ENCODE assay signal across 1 cellular context in genomic region chr2:120423167-120423943, GRCh38.
TF ChIP-seq lines count a peak whose summit lies in the region.

No MANE protein-coding gene starts in this region.

TF ChIP-seq in HCT116, 20 proteins besides CTCF, POLR2A, EP300 and RAD21 (continued from another document):
- TF ChIP-seq ZBTB33 (IDR thresholded peaks at IDR 0.05; ENCODE audit: extremely low read depth, insufficient replicate concordance, low read length): no peak
- TF ChIP-seq ZNF274 (IDR thresholded peaks at IDR 0.05; ENCODE audit: low read depth, low read length): no peak
- TF ChIP-seq, protein P1, sequence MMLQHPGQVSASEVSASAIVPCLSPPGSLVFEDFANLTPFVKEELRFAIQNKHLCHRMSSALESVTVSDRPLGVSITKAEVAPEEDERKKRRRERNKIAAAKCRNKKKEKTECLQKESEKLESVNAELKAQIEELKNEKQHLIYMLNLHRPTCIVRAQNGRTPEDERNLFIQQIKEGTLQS (IDR thresholded peaks at IDR 0.05): no peak
- TF ChIP-seq EZH2 (IDR thresholded peaks at IDR 0.05): no peak
- TF ChIP-seq ZFX (IDR thresholded peaks at IDR 0.05): no peak
- no peak for TF ChIP-seq SP1 (IDR thresholded peaks at IDR 0.05; ENCODE audit: low read depth)
